14 cellular contexts compared by ENCODE assay signal in the genomic region with DNA sequence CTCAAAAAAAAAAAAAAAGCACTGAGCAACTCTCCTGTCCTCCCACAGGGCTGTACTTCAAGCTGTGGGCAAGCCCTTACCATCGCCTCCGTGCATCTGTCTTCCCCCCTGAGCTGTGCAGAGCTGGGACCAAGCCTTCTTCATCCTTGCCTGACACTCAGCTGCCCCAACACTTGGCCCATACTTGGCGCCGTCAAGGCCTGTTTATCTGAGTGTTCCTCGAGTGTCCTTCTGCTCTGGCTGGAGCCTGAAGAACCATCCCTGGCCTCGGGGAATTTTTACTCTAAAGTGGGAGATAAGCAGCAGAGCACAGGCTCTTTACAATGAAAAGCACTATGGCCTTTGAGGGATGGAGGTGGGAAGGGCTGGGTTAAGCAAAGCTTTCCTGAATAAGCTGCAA. TPM values are rescaled to one million over a fixed set of nuclear protein-coding genes. Genes with fewer than 3 reads are reported as not detected.
DNase-seq lines count a peak whose midpoint lies in the region; ATAC-seq and TF ChIP-seq lines count a peak whose summit lies in the region.
"Had no signal": no experiment of that assay in that cellular context is flagged by ENCODE, and none has a peak within 500 bp of the region (broad histone marks: within the 10 kb centered on the region; RNA-seq: fewer than 3 reads in every experiment).

No MANE protein-coding gene starts in this region.

- peaks cover 43% of the 10 kb centered on the region for H3K4me1 ChIP-seq in CD4-positive, alpha-beta memory T cell (ENCODE audit: insufficient read depth, low read length)

- H3K27me3 ChIP-seq in CD4-positive, alpha-beta memory T cell (ENCODE audit: insufficient read depth, low read length): no peaks in the 10 kb centered on the region
- H3K27me3 ChIP-seq: foreskin keratinocyte had no signal

- no peak for ATAC-seq in naive thymus-derived CD8-positive, alpha-beta T cell
- ATAC-seq in GM18511 (IDR thresholded peaks at IDR 0.05; ENCODE audit: unreplicated experiment): no peak
- no peak for ATAC-seq in SK-N-SH treated with all-trans-retinoic acid at 6 μM for 48 hours
- ATAC-seq in HG02981 (IDR thresholded peaks at IDR 0.05; ENCODE audit: unreplicated experiment): no peak
- ATAC-seq: foreskin keratinocyte had no signal

- POLR2A ChIA-PET in CD4-positive, alpha-beta memory T cell (lab: Charles Lee; ENCODE audit: partially characterized antibody): interaction anchor here (0.6 to 5.7 kb wide), 5 partner anchors 11 to 67 kb away, joined by 3 to 101 read pairs (median 13); partner anchors contain the start of genes DCPS, FOXRED1 and SRPRA
- POLR2A ChIA-PET in naive thymus-derived CD8-positive, alpha-beta T cell (lab: Charles Lee): interaction anchor here (0.7 to 5.8 kb wide), 5 partner anchors 11 to 70 kb away, joined by 3 to 91 read pairs (median 12); partner anchors contain the start of genes DCPS, FAM118B, FOXRED1 and RPUSD4

- intact Hi-C loops in CD4-positive, alpha-beta memory T cell (cut with micrococcal nuclease): loop anchor here (5.0 to 10.0 kb wide), 3 partner anchors 76 to 656 kb away; partner anchors contain the start of genes CDON, CHEK1 and ST3GAL4
- intact Hi-C loops in activated T-helper 2 cell treated with anti-CD3 and anti-CD28 coated beads, Interferon-gamma antibody, Interleukin-2, Interleukin-4, amounts not matched to agents 10 μg/mL and 5 μg/mL and 100 μg/mL, durations not matched to agents 14 hours and 24 hours and 36 hours (cut with micrococcal nuclease): no loop called here

- CTCF ChIA-PET in CD4-positive, alpha-beta memory T cell (lab: Charles Lee; ENCODE audit: partially characterized antibody): interaction anchor here (1.5 to 1.8 kb wide), 2 partner anchors 11 to 29 kb away, joined by 5 to 8 read pairs; no protein-coding TSS in a partner anchor

- H3K9me3 ChIP-seq in CD4-positive, alpha-beta memory T cell (ENCODE audit: control insufficient read depth in 1 of 2, low read length in 2 of 2): no peaks in the 10 kb centered on the region

- H3K27ac ChIP-seq in 22Rv1: peak overlapping the region; percentile 99
- no peak overlapping the region for H3K27ac ChIP-seq in CD4-positive, alpha-beta memory T cell (ENCODE audit: low read depth, low read length)
- H3K27ac ChIP-seq: C4-2B, foreskin keratinocyte, GM23248, KMS-11 had no signal

- peak overlapping the region in 5 of 8 donors; percentile 43 to 97 (median 95) for H3K4me3 Mint-ChIP-seq in CD4-positive, alpha-beta memory T cell
- peak overlapping the region; percentile 99 for H3K4me3 Mint-ChIP-seq in activated T-helper 2 cell treated with anti-CD3 and anti-CD28 coated beads, Interferon-gamma antibody, Interleukin-2, Interleukin-4, amounts not matched to agents 10 μg/mL and 5 μg/mL and 100 μg/mL, durations not matched to agents 14 hours and 24 hours and 36 hours (ENCODE audit: low read depth)
- H3K4me3 Mint-ChIP-seq in naive thymus-derived CD8-positive, alpha-beta T cell: peak overlapping the region in 9 of 10 donors; percentile 81 to 100 (median 92)

- TF ChIP-seq CTCF in 22Rv1 (IDR thresholded peaks at IDR 0.05): no peak
- no peak for TF ChIP-seq CTCF in GM10266 (IDR thresholded peaks at IDR 0.05; ENCODE audit: control insufficient read depth, insufficient read depth, low read depth, missing control alignments)

- no peak overlapping the region for H3K4me3 ChIP-seq in CD4-positive, alpha-beta memory T cell (ENCODE audit: low read length in 2 of 2)
- H3K4me3 ChIP-seq: GM23248 had no signal

- H3K4me1 Mint-ChIP-seq in CD4-positive, alpha-beta memory T cell: peaks cover 30 to 54% (median 43%) of the 10 kb centered on the region in 4 donors
- peaks cover 31% of the 10 kb centered on the region for H3K4me1 Mint-ChIP-seq in activated T-helper 2 cell treated with anti-CD3 and anti-CD28 coated beads, Interferon-gamma antibody, Interleukin-2, Interleukin-4, amounts not matched to agents 10 μg/mL and 5 μg/mL and 100 μg/mL, durations not matched to agents 14 hours and 24 hours and 36 hours (ENCODE audit: low read depth)
- peaks cover 28 to 51% (median 49%) of the 10 kb centered on the region in 4 donors for H3K4me1 Mint-ChIP-seq in naive thymus-derived CD8-positive, alpha-beta T cell

- H3K9me3 Mint-ChIP-seq in CD4-positive, alpha-beta memory T cell: no peaks in the 10 kb centered on the region
- no peaks in the 10 kb centered on the region for H3K9me3 Mint-ChIP-seq in activated T-helper 2 cell treated with anti-CD3 and anti-CD28 coated beads, Interferon-gamma antibody, Interleukin-2, Interleukin-4, amounts not matched to agents 10 μg/mL and 5 μg/mL and 100 μg/mL, durations not matched to agents 14 hours and 24 hours and 36 hours
- no peaks in the 10 kb centered on the region for H3K9me3 Mint-ChIP-seq in naive thymus-derived CD8-positive, alpha-beta T cell

- peaks cover 9 to 14% of the 10 kb centered on the region in 2 donors for H3K36me3 Mint-ChIP-seq in CD4-positive, alpha-beta memory T cell
- H3K36me3 Mint-ChIP-seq in activated T-helper 2 cell treated with anti-CD3 and anti-CD28 coated beads, Interferon-gamma antibody, Interleukin-2, Interleukin-4, amounts not matched to agents 10 μg/mL and 5 μg/mL and 100 μg/mL, durations not matched to agents 14 hours and 24 hours and 36 hours (ENCODE audit: low read depth): peaks cover 17% of the 10 kb centered on the region
- peaks cover 0 to 9% (median 0%) of the 10 kb centered on the region in 3 donors for H3K36me3 Mint-ChIP-seq in naive thymus-derived CD8-positive, alpha-beta T cell

- peak overlapping the region in 5 of 7 donors; percentile 7 to 98 (median 86) for H3K27ac Mint-ChIP-seq in CD4-positive, alpha-beta memory T cell
- peak overlapping the region; percentile 33 for H3K27ac Mint-ChIP-seq in activated T-helper 2 cell treated with anti-CD3 and anti-CD28 coated beads, Interferon-gamma antibody, Interleukin-2, Interleukin-4, amounts not matched to agents 10 μg/mL and 5 μg/mL and 100 μg/mL, durations not matched to agents 14 hours and 24 hours and 36 hours
- peak overlapping the region in 9 of 10 donors; percentile 78 to 98 (median 97) for H3K27ac Mint-ChIP-seq in naive thymus-derived CD8-positive, alpha-beta T cell

- no peaks in the 10 kb centered on the region for H3K36me3 ChIP-seq in CD4-positive, alpha-beta memory T cell (ENCODE audit: insufficient read depth, low read length)

- H3K27me3 Mint-ChIP-seq in CD4-positive, alpha-beta memory T cell: no peaks in the 10 kb centered on the region
- H3K27me3 Mint-ChIP-seq in activated T-helper 2 cell treated with anti-CD3 and anti-CD28 coated beads, Interferon-gamma antibody, Interleukin-2, Interleukin-4, amounts not matched to agents 10 μg/mL and 5 μg/mL and 100 μg/mL, durations not matched to agents 14 hours and 24 hours and 36 hours (ENCODE audit: low read depth): no peaks in the 10 kb centered on the region
- no peaks in the 10 kb centered on the region for H3K27me3 Mint-ChIP-seq in naive thymus-derived CD8-positive, alpha-beta T cell

- no peak for DNase-seq in CD4-positive, alpha-beta memory T cell
- DNase-seq in activated T-helper 2 cell treated with anti-CD3 and anti-CD28 coated beads, Interferon-gamma antibody, Interleukin-2, Interleukin-4, amounts not matched to agents 10 μg/mL and 5 μg/mL and 100 μg/mL, durations not matched to agents 14 hours and 24 hours and 36 hours (ENCODE audit: low spot score): no peak
- no peak for DNase-seq in naive thymus-derived CD8-positive, alpha-beta T cell
- no peak for DNase-seq in GM10266 (ENCODE audit: extremely low spot score)
- DNase-seq: activated CD8-positive, alpha-beta memory T cell treated with anti-CD3 and anti-CD28 coated beads, Interleukin-2, amount 50 U/mL, for 48 hours; foreskin keratinocyte; GM23248; NCI-H187 treated with DMSO at 0.1 percent for 48 hours had no signal

RNA-seq across cellular contexts. Expression of gene TIRAP, which starts 1.6 kb away (rescaled TPM):
- 10 to 100 TPM; 25.4 to 27.4 TPM for total RNA-seq in CD4-positive, alpha-beta memory T cell
- polyA plus RNA-seq in CD4-positive, alpha-beta memory T cell: 10 to 100 TPM in 1 of 2 donors, 1 to 10 TPM in 1; 5.9 to 12.8 TPM
- 15.9 TPM in 2 replicates for total RNA-seq in activated T-helper 2 cell treated with anti-CD3 and anti-CD28 coated beads, Interferon-gamma antibody, Interleukin-2, Interleukin-4, amounts not matched to agents 10 μg/mL and 5 μg/mL and 100 μg/mL, durations not matched to agents 14 hours and 24 hours and 36 hours
- total RNA-seq in naive thymus-derived CD8-positive, alpha-beta T cell: 10 to 100 TPM; 19.0 to 22.1 TPM
- 10 to 100 TPM in 1 of 3 donors, 1 to 10 TPM in 2; 7.4 to 11.6 (median 8.3) TPM for polyA plus RNA-seq in naive thymus-derived CD8-positive, alpha-beta T cell

RNA-seq across cellular contexts. Expression of gene FOXRED1, which starts 12.3 kb away (rescaled TPM):
- 10 to 100 TPM; 30.5 to 32.5 TPM for total RNA-seq in CD4-positive, alpha-beta memory T cell
- 10 to 100 TPM; 18.7 to 27.3 TPM for polyA plus RNA-seq in CD4-positive, alpha-beta memory T cell
- 48.7 and 52.3 TPM in 2 replicates for total RNA-seq in activated T-helper 2 cell treated with anti-CD3 and anti-CD28 coated beads, Interferon-gamma antibody, Interleukin-2, Interleukin-4, amounts not matched to agents 10 μg/mL and 5 μg/mL and 100 μg/mL, durations not matched to agents 14 hours and 24 hours and 36 hours
- 10 to 100 TPM; 35.5 to 44.2 TPM for total RNA-seq in naive thymus-derived CD8-positive, alpha-beta T cell
- polyA plus RNA-seq in naive thymus-derived CD8-positive, alpha-beta T cell: 10 to 100 TPM; 23.5 to 28.7 (median 28.3) TPM

RNA-seq across cellular contexts. Expression of gene SRPRA, which starts 12.6 kb away (rescaled TPM):
- 100 to 1,000 TPM; 171 to 176 TPM for total RNA-seq in CD4-positive, alpha-beta memory T cell
- polyA plus RNA-seq in CD4-positive, alpha-beta memory T cell: 100 to 1,000 TPM; 132 to 146 TPM
- total RNA-seq in activated T-helper 2 cell treated with anti-CD3 and anti-CD28 coated beads, Interferon-gamma antibody, Interleukin-2, Interleukin-4, amounts not matched to agents 10 μg/mL and 5 μg/mL and 100 μg/mL, durations not matched to agents 14 hours and 24 hours and 36 hours: 175 and 177 TPM in 2 replicates
- 100 to 1,000 TPM; 156 to 160 TPM for total RNA-seq in naive thymus-derived CD8-positive, alpha-beta T cell
- polyA plus RNA-seq in naive thymus-derived CD8-positive, alpha-beta T cell: 100 to 1,000 TPM in 1 of 3 donors, 10 to 100 TPM in 2; 92.3 to 134 (median 95.7) TPM

RNA-seq across cellular contexts. Expression of gene DCPS, which starts 22.6 kb away (rescaled TPM):
- total RNA-seq in CD4-positive, alpha-beta memory T cell: 10 to 100 TPM; 20.2 to 21.2 TPM
- 10 to 100 TPM; 40.3 to 48.0 TPM for polyA plus RNA-seq in CD4-positive, alpha-beta memory T cell
- 39.8 and 42.1 TPM in 2 replicates for total RNA-seq in activated T-helper 2 cell treated with anti-CD3 and anti-CD28 coated beads, Interferon-gamma antibody, Interleukin-2, Interleukin-4, amounts not matched to agents 10 μg/mL and 5 μg/mL and 100 μg/mL, durations not matched to agents 14 hours and 24 hours and 36 hours
- 10 to 100 TPM; 13.9 to 17.4 TPM for total RNA-seq in naive thymus-derived CD8-positive, alpha-beta T cell
- polyA plus RNA-seq in naive thymus-derived CD8-positive, alpha-beta T cell: 10 to 100 TPM; 36.7 to 47.2 (median 37.3) TPM

Comparison
In these comparisons a context has a peak if more than half of its experiments do, and no peak if none do; other contexts are left out.
1. H3K27ac Mint-ChIP-seq: peak in every context shown above with its lines; median percentile 97 in naive thymus-derived CD8-positive, alpha-beta T cell; 86 in CD4-positive, alpha-beta memory T cell; 33 in activated T-helper 2 cell treated with anti-CD3 and anti-CD28 coated beads, Interferon-gamma antibody, Interleukin-2, Interleukin-4, amounts not matched to agents 10 μg/mL and 5 μg/mL and 100 μg/mL, durations not matched to agents 14 hours and 24 hours and 36 hours.